20 cellular contexts compared by ENCODE assay signal in genomic region chr1:115428262-115428661, GRCh38.
DNase-seq lines count a peak whose midpoint lies in the region; ATAC-seq, FAIRE-seq and TF ChIP-seq lines count a peak whose summit lies in the region.
"Had no signal": no experiment of that assay in that cellular context is flagged by ENCODE, and none has a peak within 500 bp of the region (broad histone marks: within the 10 kb centered on the region; RNA-seq: fewer than 3 reads in every experiment).

No MANE protein-coding gene starts in this region.

- no peaks in the 10 kb centered on the region for H3K36me3 ChIP-seq in astrocyte (ENCODE audit: insufficient read depth, low read length)
- H3K36me3 ChIP-seq in mesendoderm (ENCODE audit: control insufficient read depth, insufficient read depth, low read length), result no peaks in the 10 kb centered on the region
- no peaks in the 10 kb centered on the region for H3K36me3 ChIP-seq in ovary
- H3K36me3 ChIP-seq: Peyer's patch had no signal

- H3K4me1 ChIP-seq in astrocyte (ENCODE audit: insufficient read depth, low read length) (peaks cover 70% of the 10 kb centered on the region), mesendoderm (ENCODE audit: control insufficient read depth, low read depth, low read length) (no peaks in the 10 kb centered on the region), ovary (ENCODE audit: insufficient read depth) (peaks cover 2% of the 10 kb centered on the region)
- H3K4me1 ChIP-seq: Peyer's patch had no signal

- H3K36me3 Mint-ChIP-seq in astrocyte (ENCODE audit: low read depth, unreplicated experiment), result no peaks in the 10 kb centered on the region
- H3K36me3 Mint-ChIP-seq in activated naive CD8-positive, alpha-beta T cell treated with anti-CD3 and anti-CD28 coated beads, Interleukin-2, amount 50 U/mL, for 24 hours (ENCODE audit: low read depth), result no peaks in the 10 kb centered on the region
- H3K36me3 Mint-ChIP-seq: CD14-positive monocyte had no signal

- peak overlapping the region; percentile 3 for H3K27ac Mint-ChIP-seq in astrocyte (ENCODE audit: unreplicated experiment)
- H3K27ac Mint-ChIP-seq in activated naive CD8-positive, alpha-beta T cell treated with anti-CD3 and anti-CD28 coated beads, Interleukin-2, amount 50 U/mL, for 24 hours, result no peak overlapping the region
- H3K27ac Mint-ChIP-seq: CD14-positive monocyte had no signal

- no peak overlapping the region for H4K8ac ChIP-seq in mesendoderm (ENCODE audit: low read depth, low read length)

- no peak overlapping the region for H3K9ac ChIP-seq in astrocyte (ENCODE audit: low read length)
- H3K9ac ChIP-seq in mesendoderm (ENCODE audit: low read length), result no peak overlapping the region

- H3K27me3 ChIP-seq in astrocyte (ENCODE audit: insufficient read depth, low read length), result no peaks in the 10 kb centered on the region
- no peaks in the 10 kb centered on the region for H3K27me3 ChIP-seq in mesendoderm (ENCODE audit: insufficient read depth, low read length, poor library complexity)
- H3K27me3 ChIP-seq in ovary, result no peaks in the 10 kb centered on the region
- H3K27me3 ChIP-seq: Peyer's patch had no signal

- peaks cover 58% of the 10 kb centered on the region for H3K4me1 Mint-ChIP-seq in astrocyte (ENCODE audit: low read depth, unreplicated experiment)
- H3K4me1 Mint-ChIP-seq in activated naive CD8-positive, alpha-beta T cell treated with anti-CD3 and anti-CD28 coated beads, Interleukin-2, amount 50 U/mL, for 24 hours, result peaks cover 1% of the 10 kb centered on the region
- H3K4me1 Mint-ChIP-seq: CD14-positive monocyte had no signal

- no peak overlapping the region for H4K5ac ChIP-seq in mesendoderm (ENCODE audit: low read length)

- H3K23ac ChIP-seq in mesendoderm (ENCODE audit: low read length), result no peak overlapping the region

- DNase-seq in EH (ENCODE audit: low read depth) (peak; percentile 33), M059J (ENCODE audit: low read depth) (peak; percentile 86), astrocyte (ENCODE audit: low read depth) (peak; percentile 53), mesendoderm (peak; percentile 51), ovary (no peak), hepatic stellate cell (ENCODE audit: low spot score) (no peak)
- DNase-seq in activated naive CD8-positive, alpha-beta T cell treated with anti-CD3 and anti-CD28 coated beads, Interleukin-2, amount 50 U/mL, for 24 hours, result no peak
- DNase-seq in stimulated activated naive CD8-positive, alpha-beta T cell treated with anti-CD3 and anti-CD28 coated beads, Interleukin-15, Interleukin-2, amounts not matched to agents 100 U/mL and 50 U/mL, for 24 hours, result no peak
- DNase-seq: ACHN, AML-193, DMS153, KG1, NCI-H1048, NCI-H1436 treated with DMSO at 0.1 percent for 48 hours, NCI-H2081, NCI-H510A treated with DMSO at 0.1 percent for 48 hours, NCI-H82, Peyer's patch had no signal

- TF ChIP-seq EP300 in ovary (IDR thresholded peaks at IDR 0.05), result no peak

- H3K18ac ChIP-seq in mesendoderm (ENCODE audit: low read length), result no peak overlapping the region

- no peak for ATAC-seq in activated naive CD8-positive, alpha-beta T cell treated with anti-CD3 and anti-CD28 coated beads, Interleukin-2, amount 50 U/mL, for 24 hours
- ATAC-seq in stimulated activated naive CD8-positive, alpha-beta T cell treated with anti-CD3 and anti-CD28 coated beads, Interleukin-15, Interleukin-2, amounts not matched to agents 100 U/mL and 50 U/mL, for 24 hours, result no peak

- H2AFZ ChIP-seq in astrocyte (ENCODE audit: low read depth, low read length), result no peak overlapping the region

- no peaks in the 10 kb centered on the region for H4K20me1 ChIP-seq in astrocyte (ENCODE audit: insufficient read depth, low read length)

- TF ChIP-seq CTCF in astrocyte (IDR thresholded peaks at IDR 0.05; ENCODE audit: insufficient read depth, low read depth, low read length) (no peak), ovary (IDR thresholded peaks at IDR 0.05) (no peak)

- no peak overlapping the region for H2BK15ac ChIP-seq in mesendoderm (replicated peaks; ENCODE audit: low read depth)

- WGBS in mesendoderm (ENCODE audit: extremely low coverage, insufficient coverage, low lambda C conversion rate), result no CpG with 5 or more reads among the region's 2 CpGs
- WGBS in ovary, 3 donors, result 20 to 44% (median 22%) methylated on average over 2 of the region's 2 CpGs

- H3K4me2 ChIP-seq in astrocyte (ENCODE audit: low read length) (peak overlapping the region; percentile 6), mesendoderm (ENCODE audit: low read length) (no peak overlapping the region)

- no peaks in the 10 kb centered on the region for H3K9me3 Mint-ChIP-seq in astrocyte (ENCODE audit: unreplicated experiment)
- no peaks in the 10 kb centered on the region for H3K9me3 Mint-ChIP-seq in activated naive CD8-positive, alpha-beta T cell treated with anti-CD3 and anti-CD28 coated beads, Interleukin-2, amount 50 U/mL, for 24 hours

- no peak overlapping the region for H3K4me3 Mint-ChIP-seq in astrocyte (ENCODE audit: unreplicated experiment)
- no peak overlapping the region for H3K4me3 Mint-ChIP-seq in activated naive CD8-positive, alpha-beta T cell treated with anti-CD3 and anti-CD28 coated beads, Interleukin-2, amount 50 U/mL, for 24 hours
- H3K4me3 Mint-ChIP-seq: CD14-positive monocyte had no signal

- no peak overlapping the region for H3K56ac ChIP-seq in mesendoderm (ENCODE audit: low read length)

- FAIRE-seq in astrocyte (lab: Jason Lieb, UNC), result peak; percentile 20
- FAIRE-seq: G401.6 had no signal

- no peak overlapping the region for H2AK5ac ChIP-seq in mesendoderm (ENCODE audit: low read length)

- H3K79me2 ChIP-seq in astrocyte (ENCODE audit: insufficient read depth, low read length), result no peaks in the 10 kb centered on the region
- H3K79me2 ChIP-seq in mesendoderm (ENCODE audit: control insufficient read depth, insufficient read depth, low read length), result no peaks in the 10 kb centered on the region

- H3K9me3 ChIP-seq in astrocyte (ENCODE audit: insufficient read depth, low read depth, low read length), result no peaks in the 10 kb centered on the region
- H3K9me3 ChIP-seq in ovary, result no peaks in the 10 kb centered on the region
- H3K9me3 ChIP-seq: Peyer's patch had no signal

- no peak for TF ChIP-seq POLR2A in ovary (IDR thresholded peaks at IDR 0.05)

- H3K79me1 ChIP-seq in mesendoderm (ENCODE audit: low read length), result no peaks in the 10 kb centered on the region

- intact Hi-C loops in ovary (cut with DNase I), result no loop called here

- H3K27me3 Mint-ChIP-seq in astrocyte (ENCODE audit: low read depth, unreplicated experiment), result no peaks in the 10 kb centered on the region
- peaks cover 26% of the 10 kb centered on the region for H3K27me3 Mint-ChIP-seq in activated naive CD8-positive, alpha-beta T cell treated with anti-CD3 and anti-CD28 coated beads, Interleukin-2, amount 50 U/mL, for 24 hours

- H2BK5ac ChIP-seq in mesendoderm (ENCODE audit: low read length), result no peak overlapping the region

- peak overlapping the region; percentile 64 for H3K27ac ChIP-seq in astrocyte (ENCODE audit: low read depth, low read length)
- H3K27ac ChIP-seq in mesendoderm (ENCODE audit: low read depth, low read length), result no peak overlapping the region
- no peak overlapping the region for H3K27ac ChIP-seq in ovary
- H3K27ac ChIP-seq: Peyer's patch had no signal

- H3K4ac ChIP-seq in mesendoderm (ENCODE audit: low read depth, low read length), result no peak overlapping the region

- H2BK120ac ChIP-seq in mesendoderm (ENCODE audit: low read depth, low read length), result no peak overlapping the region

- H3K4me3 ChIP-seq in astrocyte (ENCODE audit: insufficient read depth, low read depth, low read length) (no peak overlapping the region), mesendoderm (ENCODE audit: low read length) (no peak overlapping the region), ovary (no peak overlapping the region)
- H3K4me3 ChIP-seq: Peyer's patch had no signal

Comparison
In these comparisons a context has a peak if more than half of its experiments do, and no peak if none do; other contexts are left out.
1. DNase-seq: peak in EH (single experiment), M059J (single experiment), astrocyte (single experiment) and mesendoderm (single experiment); none in ovary (0 of 5), activated naive CD8-positive, alpha-beta T cell treated with anti-CD3 and anti-CD28 coated beads, Interleukin-2, amount 50 U/mL, for 24 hours (single experiment), stimulated activated naive CD8-positive, alpha-beta T cell treated with anti-CD3 and anti-CD28 coated beads, Interleukin-15, Interleukin-2, amounts not matched to agents 100 U/mL and 50 U/mL, for 24 hours (single experiment) and hepatic stellate cell (single experiment).